10 cellular contexts compared by ENCODE assay signal in the genomic region with DNA sequence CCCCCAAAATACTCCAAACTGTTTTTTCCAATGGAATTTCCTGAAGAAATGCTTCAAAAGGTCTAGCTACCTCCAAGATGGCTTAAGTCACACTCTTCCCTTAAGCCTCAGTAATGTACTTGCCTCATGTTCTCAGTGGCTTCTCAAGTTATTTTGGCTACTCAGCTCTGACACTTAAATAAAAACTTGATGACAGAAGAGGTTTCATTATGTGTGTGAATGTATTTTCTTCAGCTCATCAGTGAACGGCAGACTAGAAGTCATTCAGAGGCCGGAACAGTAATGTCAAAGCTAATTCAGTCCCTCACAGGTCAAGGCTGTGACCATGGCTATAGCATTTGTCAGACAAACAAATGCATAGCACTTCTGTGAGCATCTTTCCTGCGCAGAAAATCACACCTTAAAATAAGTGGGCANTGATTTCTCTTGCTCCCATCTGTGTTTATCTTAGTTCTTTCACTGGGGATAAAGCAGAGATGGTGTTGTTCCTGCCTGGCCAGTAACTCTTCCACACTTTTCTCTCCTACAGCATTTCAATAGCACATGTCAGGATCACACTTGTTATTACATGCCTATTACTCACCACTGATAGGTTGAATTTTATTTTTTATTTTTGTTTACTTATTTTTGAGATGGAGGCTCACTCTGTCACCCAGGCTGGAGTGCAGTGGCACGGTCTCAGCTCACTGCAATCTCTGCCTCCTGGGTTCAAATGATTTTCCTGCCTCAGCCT.
A peak's percentile ranks its signal among the peaks of the same experiment; 100 is the strongest.
DNase-seq lines count a peak whose midpoint lies in the region; ATAC-seq and TF ChIP-seq lines count a peak whose summit lies in the region.
"Had no signal": no experiment of that assay in that cellular context is flagged by ENCODE, and none has a peak within 500 bp of the region (broad histone marks: within the 10 kb centered on the region; RNA-seq: fewer than 3 reads in every experiment).

No MANE protein-coding gene starts in this region.

- H3K36me3 ChIP-seq in psoas muscle (ENCODE audit: insufficient read depth in 1 of 2, low read depth in 1 of 2): no peaks in the 10 kb centered on the region

- peak; percentile 18 for DNase-seq in NCI-H2171 treated with DMSO at 0.1 percent for 48 hours (lab: John Stamatoyannopoulos, UW)
- no peak for DNase-seq in NCI-H2171 (lab: John Stamatoyannopoulos, UW)
- no peak for DNase-seq in psoas muscle
- DNase-seq in stimulated activated CD4-positive, alpha-beta T cell treated with anti-CD3 and anti-CD28 coated beads, Interleukin-2, amount 100 ng/mL, for 48 hours: no peak
- no peak for DNase-seq in Kasumi-1 (lab: John Stamatoyannopoulos, UW)
- no peak for DNase-seq in ACHN

- peaks cover 15% of the 10 kb centered on the region for H3K4me1 ChIP-seq in psoas muscle

- H3K9me3 ChIP-seq in psoas muscle: peaks cover 13% of the 10 kb centered on the region

- in situ Hi-C loops in ACHN (cut with HindIII; ENCODE audit: low pct_ligation_motif_present, low pct_unique_long_range_greater_than_20kb, low sequenced_read_pairs): no loop called here

- peak overlapping the region; percentile 44 for H3K27ac ChIP-seq in psoas muscle
- H3K27ac ChIP-seq: 22Rv1, VCaP had no signal

- H3K4me3 ChIP-seq in psoas muscle: no peak overlapping the region

- no peaks in the 10 kb centered on the region for H3K27me3 ChIP-seq in psoas muscle (ENCODE audit: insufficient read depth in 3 of 3, low read length in 2 of 3)

- intact Hi-C loops in psoas muscle (cut with DNase I): no loop called here

- TF ChIP-seq CTCF in psoas muscle (IDR thresholded peaks at IDR 0.05): no peak

- WGBS in psoas muscle, 3 donors: 52 to 54% (median 52%) methylated on average over 4 of the region's 4 CpGs

- peak; percentile 66 for ATAC-seq in GM21515 (IDR thresholded peaks at IDR 0.05; ENCODE audit: unreplicated experiment)
- ATAC-seq in HG03108 (IDR thresholded peaks at IDR 0.05; ENCODE audit: unreplicated experiment): peak; percentile 65
- peak; percentile 56 to 94 (median 83) for ATAC-seq in psoas muscle
